Comparison of ENCODE assay signal across 9 cellular contexts in genomic region chr2:8303322-8303832, GRCh38.
A peak's percentile ranks its signal among the peaks of the same experiment; 100 is the strongest.
DNase-seq lines count a peak whose midpoint lies in the region; ATAC-seq and TF ChIP-seq lines count a peak whose summit lies in the region.
"Had no signal": no experiment of that assay in that cellular context is flagged by ENCODE, and none has a peak within 500 bp of the region (broad histone marks: within the 10 kb centered on the region; RNA-seq: fewer than 3 reads in every experiment).

No MANE protein-coding gene starts in this region.

- WGBS in right lobe of liver (ENCODE audit: insufficient coverage, low coverage, low lambda C conversion rate, missing lambda C conversion rate), result 46% methylated on average over 6 of the region's 10 CpGs

- intact Hi-C loops in right lobe of liver (cut with DNase I), result no loop called here

- H3K4me3 ChIP-seq in right lobe of liver, result no peak overlapping the region

- peaks cover 0 to 22% (median 10%) of the 10 kb centered on the region in 4 donors for H3K4me1 ChIP-seq in right lobe of liver

- H3K27me3 ChIP-seq in right lobe of liver, result no peaks in the 10 kb centered on the region

- H3K27ac ChIP-seq in right lobe of liver, result no peak overlapping the region

- H3K9me3 ChIP-seq in right lobe of liver, result no peaks in the 10 kb centered on the region

- ATAC-seq in HG02571 (IDR thresholded peaks at IDR 0.05; ENCODE audit: unreplicated experiment), result peak; percentile 64
- peak in 3 of 4 donors; percentile 11 to 30 (median 27) for ATAC-seq in right lobe of liver
- ATAC-seq: HCT116 had no signal

- no peak for TF ChIP-seq POLR2A in right lobe of liver (IDR thresholded peaks at IDR 0.05)

- TF ChIP-seq CTCF in GM12872 (IDR thresholded peaks at IDR 0.05; ENCODE audit: insufficient read depth, low read depth, low read length) (peak; percentile 27; the same call in 1 of the 3 replicates), right lobe of liver (IDR thresholded peaks at IDR 0.05) (no peak)

- no peaks in the 10 kb centered on the region for H3K36me3 ChIP-seq in right lobe of liver

- DNase-seq in NOMO-1 treated with DMSO at 0.1 percent for 48 hours (lab: John Stamatoyannopoulos, UW; ENCODE audit: unreplicated experiment), result peak; percentile 99
- DNase-seq in activated T-helper 1 cell treated with Interleukin-2 at 50 U/mL for 16 hours (ENCODE audit: low read depth), result peak; percentile 54
- DNase-seq in right lobe of liver, result peak in 2 of 3 donors; percentile 47 to 68
- peak; percentile 71 to 74 for DNase-seq in stimulated activated CD8-positive, alpha-beta memory T cell treated with anti-CD3 and anti-CD28 coated beads, Interleukin-7, amount 100 ng/mL, for 4 hours (ENCODE audit: low read depth in 2 of 2)
- no peak for DNase-seq in EL
- no peak for DNase-seq in NCI-H82 (lab: John Stamatoyannopoulos, UW)

Comparison
In these comparisons a context has a peak if more than half of its experiments do, and no peak if none do; other contexts are left out.
1. DNase-seq: peak in NOMO-1 treated with DMSO at 0.1 percent for 48 hours (single experiment), activated T-helper 1 cell treated with Interleukin-2 at 50 U/mL for 16 hours (single experiment), right lobe of liver (2 of 3) and stimulated activated CD8-positive, alpha-beta memory T cell treated with anti-CD3 and anti-CD28 coated beads, Interleukin-7, amount 100 ng/mL, for 4 hours (2 of 2); none in EL (single experiment) and NCI-H82 (single experiment).